8 cellular contexts compared by ENCODE assay signal in the genomic region with DNA sequence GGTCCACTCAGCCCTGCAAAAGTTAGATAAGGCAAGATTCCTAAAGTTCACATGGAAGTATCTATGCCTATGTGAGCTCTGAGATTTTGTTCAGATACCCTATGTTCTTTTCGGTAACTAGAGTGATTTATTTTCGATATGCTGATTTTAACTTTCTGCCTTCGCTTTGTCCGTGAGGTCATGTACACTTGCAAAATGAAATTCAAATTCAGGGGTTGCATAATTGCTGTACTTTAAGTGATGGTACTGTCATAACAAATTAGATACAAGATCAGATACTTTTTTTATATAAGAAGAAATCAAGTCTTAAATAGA. TPM values are rescaled to one million over a fixed set of nuclear protein-coding genes. Genes with fewer than 3 reads are reported as not detected.
DNase-seq lines count a peak whose midpoint lies in the region; ATAC-seq, FAIRE-seq and TF ChIP-seq lines count a peak whose summit lies in the region.

No MANE protein-coding gene starts in this region.

- no peak for TF ChIP-seq POLR2A in gastroesophageal sphincter (IDR thresholded peaks at IDR 0.05)

- FAIRE-seq in small intestine (lab: Jason Lieb, UNC) (no peak), frontal cortex (lab: Jason Lieb, UNC) (no peak)

- H3K27me3 Mint-ChIP-seq in activated naive CD4-positive, alpha-beta T cell treated with anti-CD3 and anti-CD28 coated beads, Interleukin-2, amount 50 U/mL, for 24 hours, result no peaks in the 10 kb centered on the region
- H3K27me3 Mint-ChIP-seq in T-helper 17 cell, result peaks cover 8% of the 10 kb centered on the region

- H3K36me3 Mint-ChIP-seq in activated naive CD4-positive, alpha-beta T cell treated with anti-CD3 and anti-CD28 coated beads, Interleukin-2, amount 50 U/mL, for 24 hours, result peaks cover 4% of the 10 kb centered on the region
- H3K36me3 Mint-ChIP-seq in T-helper 17 cell (ENCODE audit: low read depth), result no peaks in the 10 kb centered on the region

- peak overlapping the region; percentile 89 to 100 (median 95) for H3K27ac ChIP-seq in gastroesophageal sphincter
- H3K27ac ChIP-seq in small intestine (ENCODE audit: low read depth in 1 of 2, low read length in 1 of 2), result peak overlapping the region; percentile 84 to 100

- no peak for TF ChIP-seq EP300 in gastroesophageal sphincter (IDR thresholded peaks at IDR 0.05)

- peaks cover 0 to 36% (median 8%) of the 10 kb centered on the region in 3 donors for H3K4me1 ChIP-seq in gastroesophageal sphincter
- H3K4me1 ChIP-seq in small intestine (ENCODE audit: control insufficient read depth in 2 of 2, insufficient read depth in 1 of 2, low read depth in 1 of 2, low read length in 1 of 2), result peaks cover 2 to 5% of the 10 kb centered on the region in 2 donors

- H3K4me3 ChIP-seq in gastroesophageal sphincter (peak overlapping the region; percentile 75 to 95), small intestine (ENCODE audit: low read depth in 1 of 2, low read length in 2 of 2) (peak overlapping the region; percentile 94 to 98)

- peak overlapping the region; percentile 57 for H3K27ac Mint-ChIP-seq in activated naive CD4-positive, alpha-beta T cell treated with anti-CD3 and anti-CD28 coated beads, Interleukin-2, amount 50 U/mL, for 24 hours
- peak overlapping the region; percentile 86 for H3K27ac Mint-ChIP-seq in T-helper 17 cell

- peak overlapping the region; percentile 85 for H3K4me3 Mint-ChIP-seq in activated naive CD4-positive, alpha-beta T cell treated with anti-CD3 and anti-CD28 coated beads, Interleukin-2, amount 50 U/mL, for 24 hours
- peak overlapping the region; percentile 84 for H3K4me3 Mint-ChIP-seq in T-helper 17 cell

- no peaks in the 10 kb centered on the region for H3K9me3 Mint-ChIP-seq in activated naive CD4-positive, alpha-beta T cell treated with anti-CD3 and anti-CD28 coated beads, Interleukin-2, amount 50 U/mL, for 24 hours

- H3K9me3 ChIP-seq in T-helper 17 cell (ENCODE audit: control insufficient read depth, low read length, poor library complexity, severe bottlenecking) (no peaks in the 10 kb centered on the region), gastroesophageal sphincter (no peaks in the 10 kb centered on the region), small intestine (ENCODE audit: control insufficient read depth, low read depth) (no peaks in the 10 kb centered on the region)

- no peaks in the 10 kb centered on the region for H3K36me3 ChIP-seq in gastroesophageal sphincter
- no peaks in the 10 kb centered on the region for H3K36me3 ChIP-seq in small intestine (ENCODE audit: control insufficient read depth in 2 of 2, insufficient read depth in 2 of 2, low read length in 2 of 2)

- TF ChIP-seq CTCF in gastroesophageal sphincter (IDR thresholded peaks at IDR 0.05), result no peak

- no peak for ATAC-seq in T-helper 17 cell
- no peak for ATAC-seq in gastroesophageal sphincter
- no peak for ATAC-seq in HG03095 (IDR thresholded peaks at IDR 0.05; ENCODE audit: unreplicated experiment)

- peaks cover 31% of the 10 kb centered on the region for H3K4me1 Mint-ChIP-seq in activated naive CD4-positive, alpha-beta T cell treated with anti-CD3 and anti-CD28 coated beads, Interleukin-2, amount 50 U/mL, for 24 hours
- H3K4me1 Mint-ChIP-seq in T-helper 17 cell, result peaks cover 21% of the 10 kb centered on the region

- H3K27me3 ChIP-seq in gastroesophageal sphincter (no peaks in the 10 kb centered on the region), small intestine (ENCODE audit: control insufficient read depth in 2 of 2, insufficient read depth in 2 of 2, low read length in 2 of 2) (no peaks in the 10 kb centered on the region)

- 1 to 8% methylated on average over 4 of the region's 4 CpGs for WGBS in gastroesophageal sphincter (ENCODE audit: low coverage in 1 of 2), 2 donors
- WGBS in small intestine, 3 donors, result 0 to 2% (median 2%) methylated on average over 4 of the region's 4 CpGs

- no peak for DNase-seq in activated naive CD4-positive, alpha-beta T cell (lab: John Stamatoyannopoulos, UW)
- DNase-seq in T-helper 17 cell, result no peak
- DNase-seq in small intestine, result no peak
- no peak for DNase-seq in GM03348 (ENCODE audit: low spot score)
- no peak for DNase-seq in frontal cortex (ENCODE audit: low spot score in 2 of 2)

RNA-seq across cellular contexts. Expression of gene ECPAS, which starts 0.3 kb away (rescaled TPM):
- 10 to 100 TPM; 56.8 to 65.9 TPM for total RNA-seq in T-helper 17 cell
- 100 to 1,000 TPM in 1 of 4 donors, 10 to 100 TPM in 3; 75.5 to 114 (median 94.3) TPM for total RNA-seq in gastroesophageal sphincter
- 10 to 100 TPM; 24.0 to 27.0 (median 25.3) TPM for polyA plus RNA-seq in small intestine
- 95.0 TPM for total RNA-seq in frontal cortex

RNA-seq across cellular contexts. Expression of gene ZNF483, which starts 40.5 kb away (rescaled TPM):
- total RNA-seq in T-helper 17 cell (10 to 100 TPM; 21.2 to 21.4 TPM), gastroesophageal sphincter (10 to 100 TPM; 10.8 to 30.5 (median 21.4) TPM), frontal cortex (37.1 TPM)
- polyA plus RNA-seq in small intestine, result under 1 TPM in 1 of 3 donors, not detected in 2; 0.51 TPM
